In genomic region chr16:62088731-62089410, GRCh38 we compare ENCODE assay signal across 11 cellular contexts. TPM values are rescaled to one million over a fixed set of nuclear protein-coding genes. Genes with fewer than 3 reads are reported as not detected.
"Had no signal": no experiment of that assay in that cellular context is flagged by ENCODE, and none has a peak within 500 bp of the region (broad histone marks: within the 10 kb centered on the region; RNA-seq: fewer than 3 reads in every experiment).

No MANE protein-coding gene starts in this region.

- H3K4me1 ChIP-seq: HAP-1 had no signal

- ATAC-seq: GM23338, HCT116 had no signal

- H3K36me3 ChIP-seq: HAP-1 had no signal

- H3K9ac ChIP-seq: GM23248 had no signal

- H2AFZ ChIP-seq: GM23248, GM23338 had no signal

- DNase-seq: GM23248, GOT3, H7, H9, HCEC 1CT, HFFc6 had no signal

- H3K9me3 ChIP-seq: HAP-1 had no signal

- FAIRE-seq: H1, H54 had no signal

- H3K4me3 ChIP-seq: GM23248, GM23338, HAP-1 had no signal

- H3K27ac ChIP-seq: GM23248 had no signal

- H3K4me2 ChIP-seq: GM23338 had no signal

RNA-seq across cellular contexts. Expression of gene CDH8, which starts 52.6 kb away (rescaled TPM):
- total RNA-seq: GM23248, HFFc6 had no signal
- polyA plus RNA-seq: GM23248 had no signal
